ENCODE assay signal across 8 cellular contexts in genomic region chr14:102524026-102524450, GRCh38. TPM values are rescaled to one million over a fixed set of nuclear protein-coding genes. Genes with fewer than 3 reads are reported as not detected.
DNase-seq lines count a peak whose midpoint lies in the region; ATAC-seq and TF ChIP-seq lines count a peak whose summit lies in the region.

No MANE protein-coding gene starts in this region.

- no peak for DNase-seq in AG04449 (ENCODE audit: low read depth, low spot score)
- no peak for DNase-seq in GM23248
- no peak for DNase-seq in activated T-helper 1 cell treated with anti-CD3 and anti-CD28 coated beads, Interleukin-12 subunit alpha, Interleukin-12 subunit beta, Interleukin-2, Interleukin-4 antibody, amounts not matched to agents 30 ng/mL and 10 ng/mL and 1 ng/mL, durations not matched to agents 14 hours and 24 hours and 36 hours (ENCODE audit: low spot score)
- DNase-seq in lower lobe of right lung: no peak
- no peak for DNase-seq in T1000 (lab: John Stamatoyannopoulos, UW)
- DNase-seq in NCI-H748 treated with DMSO at 0.1 percent for 48 hours (lab: John Stamatoyannopoulos, UW): no peak
- DNase-seq in islet precursor cell: no peak

- H3F3A ChIP-seq in GM23248 (ENCODE audit: insufficient read depth): peaks cover 5% of the 10 kb centered on the region; the same call in 1 of the 2 replicates

- H3K27me3 ChIP-seq in GM23248 (replicated peaks; ENCODE audit: insufficient read depth) (no peaks in the 10 kb centered on the region), lower lobe of right lung (ENCODE audit: low read depth) (no peaks in the 10 kb centered on the region)

- no peak overlapping the region for H3K27ac Mint-ChIP-seq in activated T-helper 1 cell treated with anti-CD3 and anti-CD28 coated beads, Interleukin-12 subunit alpha, Interleukin-12 subunit beta, Interleukin-2, Interleukin-4 antibody, amounts not matched to agents 30 ng/mL and 10 ng/mL and 1 ng/mL, durations not matched to agents 14 hours and 24 hours and 36 hours

- peak overlapping the region; percentile 84 for H2AFZ ChIP-seq in GM23248

- peaks cover 8% of the 10 kb centered on the region for H3K27me3 Mint-ChIP-seq in activated T-helper 1 cell treated with anti-CD3 and anti-CD28 coated beads, Interleukin-12 subunit alpha, Interleukin-12 subunit beta, Interleukin-2, Interleukin-4 antibody, amounts not matched to agents 30 ng/mL and 10 ng/mL and 1 ng/mL, durations not matched to agents 14 hours and 24 hours and 36 hours (ENCODE audit: insufficient read depth)

- intact Hi-C loops in activated T-helper 1 cell treated with anti-CD3 and anti-CD28 coated beads, Interleukin-12 subunit alpha, Interleukin-12 subunit beta, Interleukin-2, Interleukin-4 antibody, amounts not matched to agents 30 ng/mL and 10 ng/mL and 1 ng/mL, durations not matched to agents 14 hours and 24 hours and 36 hours (cut with micrococcal nuclease): loop anchor here (1.0 to 10.0 kb wide), 9 partner anchors 8 to 808 kb away; partner anchors contain the start of genes EIF5, RCOR1 and TRAF3
- intact Hi-C loops in lower lobe of right lung (cut with DNase I): no loop called here

- H3K36me3 ChIP-seq in GM23248 (ENCODE audit: low read depth) (no peaks in the 10 kb centered on the region), lower lobe of right lung (no peaks in the 10 kb centered on the region)

- H3K9me2 ChIP-seq in GM23248 (ENCODE audit: insufficient read depth): no peaks in the 10 kb centered on the region

- no peaks in the 10 kb centered on the region for H3K79me2 ChIP-seq in GM23248 (ENCODE audit: insufficient read depth)

- ATAC-seq in lower lobe of right lung: no peak
- ATAC-seq in GM18858 (IDR thresholded peaks at IDR 0.05; ENCODE audit: unreplicated experiment): no peak

- TF ChIP-seq CTCF in AG04449 (IDR thresholded peaks at IDR 0.05; ENCODE audit: insufficient read depth, low read length, missing control alignments) (no peak), lower lobe of right lung (IDR thresholded peaks at IDR 0.05) (no peak)

- POLR2A ChIA-PET in AG04449 (lab: Yijun Ruan, JAX): no interaction called here

- peak overlapping the region; percentile 70 for H3K4me3 Mint-ChIP-seq in activated T-helper 1 cell treated with anti-CD3 and anti-CD28 coated beads, Interleukin-12 subunit alpha, Interleukin-12 subunit beta, Interleukin-2, Interleukin-4 antibody, amounts not matched to agents 30 ng/mL and 10 ng/mL and 1 ng/mL, durations not matched to agents 14 hours and 24 hours and 36 hours

- H3K4me3 ChIP-seq in AG04449 (ENCODE audit: low read depth, low read length) (peak overlapping the region; percentile 32), GM23248 (peak overlapping the region; percentile 76), lower lobe of right lung (peak overlapping the region; percentile 75)

- peak overlapping the region; percentile 59 for H3K9ac ChIP-seq in GM23248

- no peaks in the 10 kb centered on the region for H3K36me3 Mint-ChIP-seq in activated T-helper 1 cell treated with anti-CD3 and anti-CD28 coated beads, Interleukin-12 subunit alpha, Interleukin-12 subunit beta, Interleukin-2, Interleukin-4 antibody, amounts not matched to agents 30 ng/mL and 10 ng/mL and 1 ng/mL, durations not matched to agents 14 hours and 24 hours and 36 hours (ENCODE audit: low read depth)

- CTCF ChIA-PET in AG04449 (lab: Yijun Ruan, JAX): interaction anchor here (0.7 to 4.0 kb wide), 28 partner anchors 9 to 178 kb away, joined by 3 to 33 read pairs (median 5); partner anchors contain the start of gene ANKRD9

- WGBS in GM23248 (ENCODE audit: low coverage in 1 of 2, low lambda C conversion rate in 2 of 2, missing lambda C conversion rate in 2 of 2), 2 experiments: 49 to 54% methylated on average over 5 to 11 of the region's 11 CpGs

- peak overlapping the region; percentile 84 for H3K4me2 ChIP-seq in GM23248 (ENCODE audit: unreplicated experiment)

- in situ Hi-C loops in GM23248 (cut with MboI): no loop called here

- H3K27ac ChIP-seq in GM23248 (no peak overlapping the region), lower lobe of right lung (peak overlapping the region; percentile 87)

- H4K20me1 ChIP-seq in GM23248 (ENCODE audit: insufficient read depth): no peaks in the 10 kb centered on the region

- H3K4me1 ChIP-seq in GM23248 (ENCODE audit: insufficient read depth) (peaks cover 5% of the 10 kb centered on the region; the same call in 1 of the 2 replicates), lower lobe of right lung (peaks cover 27% of the 10 kb centered on the region)

- no peaks in the 10 kb centered on the region for H3K9me3 Mint-ChIP-seq in activated T-helper 1 cell treated with anti-CD3 and anti-CD28 coated beads, Interleukin-12 subunit alpha, Interleukin-12 subunit beta, Interleukin-2, Interleukin-4 antibody, amounts not matched to agents 30 ng/mL and 10 ng/mL and 1 ng/mL, durations not matched to agents 14 hours and 24 hours and 36 hours

- H3K9me3 ChIP-seq in GM23248 (ENCODE audit: low read depth) (no peaks in the 10 kb centered on the region), lower lobe of right lung (no peaks in the 10 kb centered on the region)

- H3K4me1 Mint-ChIP-seq in activated T-helper 1 cell treated with anti-CD3 and anti-CD28 coated beads, Interleukin-12 subunit alpha, Interleukin-12 subunit beta, Interleukin-2, Interleukin-4 antibody, amounts not matched to agents 30 ng/mL and 10 ng/mL and 1 ng/mL, durations not matched to agents 14 hours and 24 hours and 36 hours (ENCODE audit: low read depth): peaks cover 27% of the 10 kb centered on the region

RNA-seq across cellular contexts. Expression of gene ANKRD9, which starts 14.5 kb away (rescaled TPM):
- total RNA-seq in GM23248 (2014; rRNA removed; shearing (Covaris generic)): 14.9 and 22.8 TPM in 2 replicates
- 2.1 and 2.3 TPM in 2 replicates for polyA plus RNA-seq in GM23248 (2016; fragmentation: Nextera tagmentation; extraction: Ambion mirVana)
- total RNA-seq in activated T-helper 1 cell treated with anti-CD3 and anti-CD28 coated beads, Interleukin-12 subunit alpha, Interleukin-12 subunit beta, Interleukin-2, Interleukin-4 antibody, amounts not matched to agents 30 ng/mL and 10 ng/mL and 1 ng/mL, durations not matched to agents 14 hours and 24 hours and 36 hours: 13.4 TPM in 2 replicates
- 19.5 TPM for total RNA-seq in lower lobe of right lung
